Comparison of ENCODE assay signal across 11 cellular contexts in genomic region chr5:154487541-154487940, GRCh38. TPM values are rescaled to one million over a fixed set of nuclear protein-coding genes. Genes with fewer than 3 reads are reported as not detected.
A peak's percentile ranks its signal among the peaks of the same experiment; 100 is the strongest.
DNase-seq lines count a peak whose midpoint lies in the region; ATAC-seq and TF ChIP-seq lines count a peak whose summit lies in the region.
"Had no signal": no experiment of that assay in that cellular context is flagged by ENCODE, and none has a peak within 500 bp of the region (broad histone marks: within the 10 kb centered on the region; RNA-seq: fewer than 3 reads in every experiment).

No MANE protein-coding gene starts in this region.

- DNase-seq in BE2C (peak; percentile 70), SK-N-DZ (ENCODE audit: low spot score) (peak; percentile 81), middle frontal gyrus (ENCODE audit: extremely low spot score, low spot score) (no peak), NCI-H187 (lab: John Stamatoyannopoulos, UW) (no peak), A172 (ENCODE audit: low spot score) (no peak), pons (ENCODE audit: low spot score) (no peak)
- DNase-seq: left cardiac atrium had no signal

- peaks cover 28% of the 10 kb centered on the region for H3K4me1 ChIP-seq in BE2C

- H3K27me3 ChIP-seq in BE2C = no peaks in the 10 kb centered on the region

- H3K36me3 ChIP-seq in BE2C = no peaks in the 10 kb centered on the region

- peak; percentile 98 for ATAC-seq in GM19023 (IDR thresholded peaks at IDR 0.05; ENCODE audit: unreplicated experiment)
- ATAC-seq in HG02798 (IDR thresholded peaks at IDR 0.05; ENCODE audit: poor library complexity, unreplicated experiment) = peak; percentile 99
- ATAC-seq: left cardiac atrium had no signal

- H3K9me3 ChIP-seq in BE2C = no peaks in the 10 kb centered on the region

- TF ChIP-seq CTCF in BE2C (IDR thresholded peaks at IDR 0.05; ENCODE audit: low read depth, low read length) = no peak

- peak overlapping the region; percentile 55 for H3K4me3 ChIP-seq in BE2C (ENCODE audit: low read depth, low read length)

RNA-seq across cellular contexts. Expression of gene HAND1, which starts 9.5 kb away (rescaled TPM):
- polyA plus RNA-seq in BE2C (2012; ENCODE audit: insufficient read depth, insufficient read length, low read depth) = 289 TPM
- polyA plus RNA-seq in SK-N-DZ (2014; cell fraction: cytosol; rRNA removed) = 173 and 186 TPM in 2 replicates
- 153 and 181 TPM in 2 replicates for polyA plus RNA-seq in SK-N-DZ (2014; cell fraction: nucleus; rRNA removed)
- total RNA-seq in A172 (2014; rRNA removed; shearing (Covaris generic)) = not detected in 2 replicates
- total RNA-seq: dermis microvascular lymphatic vessel endothelial cell, NCI-H460 had no signal

RNA-seq across cellular contexts. Expression of gene SAP30L, which starts 41.7 kb away (rescaled TPM):
- polyA plus RNA-seq in BE2C (2012; ENCODE audit: insufficient read depth, insufficient read length, low read depth) = 27.3 TPM
- 17.7 and 24.8 TPM in 2 replicates for polyA plus RNA-seq in SK-N-DZ (2014; cell fraction: cytosol; rRNA removed)
- 25.7 and 50.3 TPM in 2 replicates for polyA plus RNA-seq in SK-N-DZ (2014; cell fraction: nucleus; rRNA removed)
- total RNA-seq in A172 (2014; rRNA removed; shearing (Covaris generic)) = 22.4 and 41.8 TPM in 2 replicates

Comparison
In these comparisons a context has a peak if more than half of its experiments do, and no peak if none do; other contexts are left out.
1. DNase-seq: peak in BE2C (single experiment) and SK-N-DZ (single experiment); none in middle frontal gyrus (single experiment), NCI-H187 (0 of 2), A172 (single experiment) and pons (single experiment).